ENCODE assay signal across 37 cellular contexts in the genomic region with DNA sequence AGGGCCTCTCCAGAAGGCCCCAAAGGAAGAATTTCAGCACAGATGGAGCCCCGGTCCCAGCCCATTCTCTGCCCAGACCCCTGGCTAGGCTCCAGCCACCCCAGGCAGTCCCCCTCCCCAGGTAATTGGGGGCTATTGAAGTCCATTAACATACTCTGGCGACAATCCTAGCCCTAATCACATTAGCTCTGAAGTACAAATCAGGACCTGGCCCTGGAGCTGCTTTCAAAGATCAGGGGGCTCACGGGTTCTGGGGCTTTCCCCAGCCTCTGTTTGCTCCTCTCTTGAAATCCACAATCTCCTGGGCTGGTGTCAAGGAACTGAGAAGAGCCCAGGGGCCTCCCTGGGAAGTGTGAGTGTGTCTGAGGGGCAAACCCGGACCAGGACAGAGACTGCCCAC. TPM values are rescaled to one million over a fixed set of nuclear protein-coding genes. Genes with fewer than 3 reads are reported as not detected.
"Had no signal": no experiment of that assay in that cellular context is flagged by ENCODE, and none has a peak within 500 bp of the region (broad histone marks: within the 10 kb centered on the region; RNA-seq: fewer than 3 reads in every experiment).

No MANE protein-coding gene starts in this region.

- H3K9me3 Mint-ChIP-seq: immature natural killer cell; natural killer cell treated with Interleukin-12 subunit alpha and Interleukin-12 subunit beta and Interleukin-15 and Interleukin-18, amount 100 ng/mL, for 72 hours had no signal

- H3K4me2 ChIP-seq: smooth muscle cell had no signal

- H3K27me3 ChIP-seq: ovary, right atrium auricular region, right lobe of liver, testis, thyroid gland, upper lobe of left lung, vagina had no signal

- H3K9me3 ChIP-seq: mucosa of descending colon, neutrophil, ovary, right lobe of liver, testis, thyroid gland, transverse colon, upper lobe of left lung, vagina had no signal

- FAIRE-seq: islet of Langerhans had no signal

- H3K4me3 ChIP-seq: left ventricle myocardium inferior, lung, mucosa of descending colon, ovary, right atrium auricular region, right lobe of liver, smooth muscle cell, stomach, testis, thyroid gland, transverse colon, upper lobe of left lung, vagina had no signal

- H3K4me1 Mint-ChIP-seq: immature natural killer cell; memory B cell; naive thymus-derived CD4-positive, alpha-beta T cell; stimulated activated naive B cell treated with anti-CD40 and anti-IgM and Interleukin-4, amounts not matched to agents 10 μg/mL and 1 μg/mL and 100 μg/mL, for 72 hours had no signal

- H3K36me3 Mint-ChIP-seq: immature natural killer cell; naive thymus-derived CD4-positive, alpha-beta T cell; natural killer cell treated with Interleukin-12 subunit alpha and Interleukin-12 subunit beta and Interleukin-15 and Interleukin-18, amount 100 ng/mL, for 72 hours; stimulated activated naive B cell treated with anti-CD40 and anti-IgM and Interleukin-4, amounts not matched to agents 10 μg/mL and 1 μg/mL and 100 μg/mL, for 72 hours had no signal

- H3K4me3 Mint-ChIP-seq: immature natural killer cell; memory B cell; naive thymus-derived CD4-positive, alpha-beta T cell; natural killer cell treated with Interleukin-12 subunit alpha and Interleukin-12 subunit beta and Interleukin-15 and Interleukin-18, amount 100 ng/mL, for 72 hours; stimulated activated naive B cell treated with anti-CD40 and anti-IgM and Interleukin-4, amounts not matched to agents 10 μg/mL and 1 μg/mL and 100 μg/mL, for 72 hours had no signal

- H3K4me1 ChIP-seq: left ventricle myocardium inferior, right atrium auricular region, right lobe of liver, stomach, testis, thyroid gland, transverse colon, upper lobe of left lung, vagina had no signal

- ATAC-seq: mucosa of descending colon; naive thymus-derived CD4-positive, alpha-beta T cell; natural killer cell treated with Interleukin-12 subunit alpha and Interleukin-12 subunit beta and Interleukin-15 and Interleukin-18, amount 100 ng/mL, for 72 hours; right lobe of liver; stimulated activated naive B cell treated with anti-CD40 and anti-IgM and Interleukin-4, amounts not matched to agents 10 μg/mL and 1 μg/mL and 100 μg/mL, for 72 hours; stimulated activated naive CD8-positive, alpha-beta T cell treated with anti-CD3 and anti-CD28 coated beads, Interleukin-15, Interleukin-2, amounts not matched to agents 100 U/mL and 50 U/mL, for 24 hours had no signal

- H3K27ac ChIP-seq: left ventricle myocardium inferior, neutrophil, ovary, right atrium auricular region, right lobe of liver, stomach, testis, thyroid gland, transverse colon, upper lobe of left lung, vagina had no signal

- DNase-seq: hypothalamus; immature natural killer cell; left ventricle myocardium inferior; midbrain; mucosa of descending colon; naive thymus-derived CD4-positive, alpha-beta T cell; occipital lobe; ovary; right lobe of liver; stimulated activated CD4-positive, alpha-beta T cell treated with anti-CD3 and anti-CD28 coated beads, Interleukin-1b, Interleukin-23, amount 100 ng/mL, for 48 hours; stimulated activated CD4-positive, alpha-beta T cell treated with anti-CD3 and anti-CD28 coated beads, Interleukin-2, amount 100 ng/mL, for 48 hours; stimulated activated CD4-positive, alpha-beta T cell treated with anti-CD3 and anti-CD28 coated beads, Interleukin-4, amount 100 ng/mL, for 4 hours; stimulated activated naive B cell treated with anti-CD40 and anti-IgM and Interleukin-4, amounts not matched to agents 10 μg/mL and 1 μg/mL and 100 μg/mL, for 72 hours; stimulated activated naive CD8-positive, alpha-beta T cell treated with anti-CD3 and anti-CD28 coated beads, Interleukin-15, Interleukin-2, amounts not matched to agents 100 U/mL and 50 U/mL, for 24 hours; stomach; testis; thyroid gland; transverse colon; upper lobe of left lung had no signal

- H3K36me3 ChIP-seq: left ventricle myocardium inferior, neutrophil, ovary, right atrium auricular region, right lobe of liver, stomach, thyroid gland, transverse colon, upper lobe of left lung, vagina had no signal

- H3K27ac Mint-ChIP-seq: memory B cell; naive thymus-derived CD4-positive, alpha-beta T cell; natural killer cell treated with Interleukin-12 subunit alpha and Interleukin-12 subunit beta and Interleukin-15 and Interleukin-18, amount 100 ng/mL, for 72 hours; progenitor cell of endocrine pancreas; stimulated activated naive B cell treated with anti-CD40 and anti-IgM and Interleukin-4, amounts not matched to agents 10 μg/mL and 1 μg/mL and 100 μg/mL, for 72 hours had no signal

RNA-seq across cellular contexts. Expression of gene FGF4, which starts 22.3 kb away (rescaled TPM):
- total RNA-seq: kidney epithelial cell; left ventricle myocardium inferior; lower leg skin; lung; mesenteric fat pad; mucosa of descending colon; myocyte; naive thymus-derived CD4-positive, alpha-beta T cell; natural killer cell treated with Interleukin-12 subunit alpha and Interleukin-12 subunit beta and Interleukin-15 and Interleukin-18, amount 100 ng/mL, for 72 hours; occipital lobe; ovary; progenitor cell of endocrine pancreas; pulmonary artery endothelial cell; renal cortical epithelial cell; right atrium auricular region; right lobe of liver; smooth muscle cell; stomach; thyroid gland; transverse colon; upper lobe of left lung; urinary bladder; vagina had no signal
- polyA plus RNA-seq: immature natural killer cell; lung; naive thymus-derived CD4-positive, alpha-beta T cell; neural cell; ovary; smooth muscle cell; stomach; urinary bladder had no signal

RNA-seq across cellular contexts. Expression of gene FGF19, which starts 49.1 kb away (rescaled TPM):
- total RNA-seq: kidney epithelial cell; left ventricle myocardium inferior; lower leg skin; mesenteric fat pad; mucosa of descending colon; myocyte; naive thymus-derived CD4-positive, alpha-beta T cell; natural killer cell treated with Interleukin-12 subunit alpha and Interleukin-12 subunit beta and Interleukin-15 and Interleukin-18, amount 100 ng/mL, for 72 hours; occipital lobe; progenitor cell of endocrine pancreas; pulmonary artery endothelial cell; renal cortical epithelial cell; right atrium auricular region; skeletal muscle tissue; smooth muscle cell; stomach; thyroid gland; transverse colon; urinary bladder; vagina had no signal
- polyA plus RNA-seq: immature natural killer cell; lung; naive thymus-derived CD4-positive, alpha-beta T cell; ovary; smooth muscle cell; stomach; urinary bladder had no signal
